ENCODE assay signal across 25 cellular contexts in the genomic region with DNA sequence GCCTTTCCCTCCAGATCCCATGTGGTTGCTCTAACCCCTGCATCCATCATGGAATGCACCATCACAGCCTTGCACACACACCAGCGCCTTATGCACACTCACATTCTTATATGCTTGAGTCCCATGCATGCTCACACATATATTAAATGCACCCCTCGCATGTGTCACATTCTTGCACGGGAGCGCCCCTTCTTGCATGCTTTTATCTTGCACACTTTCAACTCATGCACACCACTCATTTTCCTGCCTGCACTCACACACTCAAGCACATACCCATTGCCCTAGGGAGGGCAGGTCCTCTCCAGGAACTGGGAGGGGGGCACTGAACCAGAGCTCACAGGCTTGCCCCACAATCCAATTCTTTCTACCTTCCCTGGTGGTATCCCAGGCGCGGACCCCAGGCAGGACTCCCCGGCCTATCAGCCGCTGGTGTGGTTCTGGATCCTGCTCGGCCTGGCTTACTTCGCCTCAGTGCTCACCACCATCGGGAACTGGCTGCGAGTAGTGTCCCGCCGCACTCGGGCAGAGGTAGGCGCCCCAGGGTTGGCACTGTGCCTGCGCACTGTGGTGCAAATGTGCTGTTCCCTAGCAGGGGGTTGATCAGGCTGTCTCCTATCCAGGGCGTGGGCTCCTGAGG. TPM values are rescaled to one million over a fixed set of nuclear protein-coding genes. Genes with fewer than 3 reads are reported as not detected.
DNase-seq lines count a peak whose midpoint lies in the region; ATAC-seq and TF ChIP-seq lines count a peak whose summit lies in the region.
"Had no signal": no experiment of that assay in that cellular context is flagged by ENCODE, and none has a peak within 500 bp of the region (broad histone marks: within the 10 kb centered on the region; RNA-seq: fewer than 3 reads in every experiment).

No MANE protein-coding gene starts in this region.

- H3K4me3 ChIP-seq in psoas muscle = no peak overlapping the region
- H3K4me3 ChIP-seq: heart right ventricle, suprapubic skin had no signal

- H3K36me3 Mint-ChIP-seq in activated naive CD4-positive, alpha-beta T cell treated with anti-CD3 and anti-CD28 coated beads, Interleukin-2, amount 10 ng/mL, durations not matched to agents 7 days and 5 days = no peaks in the 10 kb centered on the region
- peaks cover 2% of the 10 kb centered on the region for H3K36me3 Mint-ChIP-seq in T-helper 17 cell (ENCODE audit: low read depth)

- peak; percentile 36 for DNase-seq in activated naive CD4-positive, alpha-beta T cell treated with anti-CD3 and anti-CD28 coated beads, Interleukin-2, amount 10 ng/mL, durations not matched to agents 7 days and 5 days
- no peak for DNase-seq in activated naive CD4-positive, alpha-beta T cell treated with Interleukin-2 at 50 U/mL for 16 hours
- no peak for DNase-seq in T-helper 17 cell
- DNase-seq in left colon = peak in 1 of 2 donors; percentile 54
- no peak for DNase-seq in CD1c-positive myeloid dendritic cell (ENCODE audit: extremely low spot score)
- no peak for DNase-seq in psoas muscle
- DNase-seq: activated CD4-positive, alpha-beta T cell treated with anti-CD3 and anti-CD28 coated beads, Interleukin-2, amount 50 U/mL, for 4 hours; activated CD8-positive, alpha-beta memory T cell treated with anti-CD3 and anti-CD28 coated beads, Interleukin-2, amount 50 U/mL, for 48 hours; activated effector memory CD4-positive, alpha-beta T cell treated with Interleukin-2 at 50 U/mL for 16 hours; C1 segment of cervical spinal cord; cortex of kidney; heart right ventricle; NCI-H1105; NCI-H2171 treated with DMSO at 0.1 percent for 48 hours; NCI-H82; PC-3; T-helper 2 cell had no signal

- H3K9me3 ChIP-seq in T-helper 17 cell (ENCODE audit: control insufficient read depth, low read length, poor library complexity, severe bottlenecking) (no peaks in the 10 kb centered on the region), psoas muscle (no peaks in the 10 kb centered on the region)
- H3K9me3 ChIP-seq: heart right ventricle, suprapubic skin had no signal

- peaks cover 92% of the 10 kb centered on the region for H3K27me3 Mint-ChIP-seq in activated naive CD4-positive, alpha-beta T cell treated with anti-CD3 and anti-CD28 coated beads, Interleukin-2, amount 10 ng/mL, durations not matched to agents 7 days and 5 days
- peaks cover 61% of the 10 kb centered on the region for H3K27me3 Mint-ChIP-seq in T-helper 17 cell

- H3K4me1 ChIP-seq in psoas muscle = peaks cover 23% of the 10 kb centered on the region

- no peaks in the 10 kb centered on the region for H3K9me3 Mint-ChIP-seq in activated naive CD4-positive, alpha-beta T cell treated with anti-CD3 and anti-CD28 coated beads, Interleukin-2, amount 10 ng/mL, durations not matched to agents 7 days and 5 days

- no peak overlapping the region for H3K27ac Mint-ChIP-seq in activated naive CD4-positive, alpha-beta T cell treated with anti-CD3 and anti-CD28 coated beads, Interleukin-2, amount 10 ng/mL, durations not matched to agents 7 days and 5 days
- H3K27ac Mint-ChIP-seq in T-helper 17 cell = peak overlapping the region; percentile 65

- TF ChIP-seq CTCF in psoas muscle (IDR thresholded peaks at IDR 0.05) = no peak

- no peak overlapping the region for H3K27ac ChIP-seq in psoas muscle
- H3K27ac ChIP-seq: heart right ventricle, suprapubic skin, VCaP had no signal

- peaks cover 0 to 83% (median 32%) of the 10 kb centered on the region in 3 donors for H3K27me3 ChIP-seq in psoas muscle (ENCODE audit: insufficient read depth in 3 of 3, low read length in 2 of 3)

- no peaks in the 10 kb centered on the region for H3K36me3 ChIP-seq in psoas muscle (ENCODE audit: insufficient read depth in 1 of 2, low read depth in 1 of 2)
- H3K36me3 ChIP-seq: heart right ventricle, suprapubic skin had no signal

- H3K4me3 Mint-ChIP-seq in activated naive CD4-positive, alpha-beta T cell treated with anti-CD3 and anti-CD28 coated beads, Interleukin-2, amount 10 ng/mL, durations not matched to agents 7 days and 5 days = no peak overlapping the region
- H3K4me3 Mint-ChIP-seq in T-helper 17 cell = no peak overlapping the region

- no peak for ATAC-seq in T-helper 17 cell
- ATAC-seq in left colon = peak; percentile 15
- no peak for ATAC-seq in HG03571 (IDR thresholded peaks at IDR 0.05; ENCODE audit: unreplicated experiment)
- ATAC-seq in psoas muscle = no peak
- ATAC-seq in HG02759 (IDR thresholded peaks at IDR 0.05; ENCODE audit: unreplicated experiment) = no peak
- ATAC-seq: heart right ventricle, PC-3, sciatic nerve had no signal

- 51 to 54% (median 52%) methylated on average over 18 of the region's 18 CpGs for WGBS in psoas muscle, 3 donors

- intact Hi-C loops in left colon (cut with DNase I, micrococcal nuclease) = no loop called here
- intact Hi-C loops in psoas muscle (cut with DNase I) = loop anchor here in 1 of 2 donors (2.0 kb wide), 1 partner anchor 93 kb away; no protein-coding TSS in a partner anchor

- CTCF ChIA-PET in activated naive CD4-positive, alpha-beta T cell treated with anti-CD3 and anti-CD28 coated beads, Interleukin-2, amount 10 ng/mL, durations not matched to agents 7 days and 5 days (lab: Charles Lee) = no interaction called here

- peaks cover 20% of the 10 kb centered on the region for H3K4me1 Mint-ChIP-seq in activated naive CD4-positive, alpha-beta T cell treated with anti-CD3 and anti-CD28 coated beads, Interleukin-2, amount 10 ng/mL, durations not matched to agents 7 days and 5 days
- peaks cover 26% of the 10 kb centered on the region for H3K4me1 Mint-ChIP-seq in T-helper 17 cell

RNA-seq across cellular contexts. Expression of a gene that starts 2.3 kb away (rescaled TPM):
- total RNA-seq in T-helper 17 cell = not detected
- total RNA-seq in left colon = under 1 TPM; 0.43 to 0.98 TPM
- total RNA-seq in psoas muscle = not detected
- under 1 TPM in 1 of 3 donors, not detected in 2; 0.05 TPM for polyA plus RNA-seq in psoas muscle
- total RNA-seq: heart right ventricle, myocyte, omental fat pad, sciatic nerve, suprapubic skin had no signal

RNA-seq across cellular contexts. Expression of a gene that starts 6.7 kb away (rescaled TPM):
- total RNA-seq in T-helper 17 cell (under 1 TPM in 1 of 2 donors, not detected in 1; 0.50 TPM), left colon (not detected), psoas muscle (not detected)
- not detected for polyA plus RNA-seq in psoas muscle
- total RNA-seq: heart right ventricle, myocyte, omental fat pad, sciatic nerve, SK-MEL-5, suprapubic skin had no signal
- polyA plus RNA-seq: heart right ventricle had no signal

RNA-seq across cellular contexts. Expression of a gene that starts 7.5 kb away (rescaled TPM):
- total RNA-seq in T-helper 17 cell = 10 to 100 TPM; 25.7 to 26.6 TPM
- 100 to 1,000 TPM; 185 to 212 TPM for total RNA-seq in left colon
- total RNA-seq in psoas muscle = 100 to 1,000 TPM; 104 to 261 (median 146) TPM
- 100 to 1,000 TPM; 274 to 362 (median 316) TPM for polyA plus RNA-seq in psoas muscle

RNA-seq across cellular contexts. Expression of a gene that starts 12.2 kb away (rescaled TPM):
- 10 to 100 TPM; 46.5 to 57.9 TPM for total RNA-seq in T-helper 17 cell
- total RNA-seq in left colon = 10 to 100 TPM; 31.2 to 37.3 TPM
- total RNA-seq in psoas muscle = 10 to 100 TPM; 13.8 to 20.7 (median 17.6) TPM
- polyA plus RNA-seq in psoas muscle = 10 to 100 TPM; 14.2 to 49.9 (median 17.7) TPM

RNA-seq across cellular contexts. Expression of a gene that starts 13.4 kb away (rescaled TPM):
- total RNA-seq in T-helper 17 cell = 10 to 100 TPM; 46.3 to 47.0 TPM
- total RNA-seq in left colon = 10 to 100 TPM; 83.9 to 90.0 TPM
- 10 to 100 TPM; 29.8 to 32.6 (median 30.4) TPM for total RNA-seq in psoas muscle
- polyA plus RNA-seq in psoas muscle = 100 to 1,000 TPM in 1 of 3 donors, 10 to 100 TPM in 2; 27.7 to 135 (median 69.1) TPM
